In the genomic region with DNA sequence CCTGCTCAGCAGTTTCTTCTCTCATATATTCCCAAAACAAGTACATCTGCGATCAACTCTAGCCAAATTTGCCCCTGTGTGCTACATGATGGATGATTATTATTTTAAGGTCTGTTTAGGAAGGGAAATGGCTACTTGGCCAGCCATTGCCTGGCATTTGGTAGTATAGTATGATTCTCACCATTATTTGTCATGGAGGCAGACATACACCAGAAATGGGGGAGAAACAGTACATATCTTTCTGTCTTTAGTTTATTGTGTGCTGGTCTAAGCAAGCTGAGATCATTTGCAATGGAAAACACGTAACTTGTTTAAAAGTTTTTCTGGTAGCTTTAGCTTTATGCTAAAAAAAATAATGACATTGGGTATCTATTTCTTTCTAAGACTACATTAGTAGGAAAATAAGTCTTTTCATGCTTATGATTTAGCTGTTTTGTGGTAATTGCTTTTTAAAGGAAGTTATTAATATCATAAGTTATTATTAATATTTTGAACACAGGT, we compare ENCODE assay signal across 15 cellular contexts. TPM values are rescaled to one million over a fixed set of nuclear protein-coding genes. Genes with fewer than 3 reads are reported as not detected.
DNase-seq lines count a peak whose midpoint lies in the region; ATAC-seq and TF ChIP-seq lines count a peak whose summit lies in the region.
"Had no signal": no experiment of that assay in that cellular context is flagged by ENCODE, and none has a peak within 500 bp of the region (broad histone marks: within the 10 kb centered on the region; RNA-seq: fewer than 3 reads in every experiment).

No MANE protein-coding gene starts in this region.

- H3K27me3 ChIP-seq in Panc1 (ENCODE audit: control insufficient read depth, insufficient read depth, low read length) = no peaks in the 10 kb centered on the region
- H3K27me3 ChIP-seq: BLaER1 had no signal

- H3K27ac Mint-ChIP-seq in activated T-cell treated with anti-CD3 and anti-CD28 coated beads, Interleukin-2, amount 50 U/mL, for 24 hours = peak overlapping the region; percentile 48
- peak overlapping the region; percentile 77; the same call in 1 of the 2 replicates for H3K27ac Mint-ChIP-seq in HFFc6

- H3K4me3 Mint-ChIP-seq in activated T-cell treated with anti-CD3 and anti-CD28 coated beads, Interleukin-2, amount 50 U/mL, for 24 hours = no peak overlapping the region
- H3K4me3 Mint-ChIP-seq in HFFc6 = peak overlapping the region; percentile 34; the same call in 1 of the 2 replicates
- H3K4me3 Mint-ChIP-seq: CD8-positive, alpha-beta memory T cell; H9 had no signal

- no peaks in the 10 kb centered on the region for H3K4me1 Mint-ChIP-seq in activated T-cell treated with anti-CD3 and anti-CD28 coated beads, Interleukin-2, amount 50 U/mL, for 24 hours (ENCODE audit: low read depth)
- peaks cover 72% of the 10 kb centered on the region for H3K4me1 Mint-ChIP-seq in HFFc6 (ENCODE audit: low read depth)
- H3K4me1 Mint-ChIP-seq: CD8-positive, alpha-beta memory T cell had no signal

- H3K4me3 ChIP-seq in Panc1 (ENCODE audit: low read depth in 2 of 2, low read length in 2 of 2) = no peak overlapping the region
- H3K4me3 ChIP-seq: BLaER1 had no signal

- ATAC-seq in Panc1 = no peak
- no peak for ATAC-seq in HG02623 (IDR thresholded peaks at IDR 0.05; ENCODE audit: unreplicated experiment)

- in situ Hi-C loops in Panc1 (cut with HindIII; ENCODE audit: low pct_unique_long_range_greater_than_20kb, low sequenced_read_pairs) = no loop called here

- H3K36me3 ChIP-seq in Panc1 (ENCODE audit: control insufficient read depth, insufficient read depth, low read length) = peaks cover 48% of the 10 kb centered on the region

- intact Hi-C loops in Panc1 (cut with micrococcal nuclease; ENCODE audit: unreplicated experiment) = no loop called here

- no peaks in the 10 kb centered on the region for H3K9me3 Mint-ChIP-seq in activated T-cell treated with anti-CD3 and anti-CD28 coated beads, Interleukin-2, amount 50 U/mL, for 24 hours
- H3K9me3 Mint-ChIP-seq in HFFc6 = no peaks in the 10 kb centered on the region; the same call in 1 of the 2 replicates
- H3K9me3 Mint-ChIP-seq: CD8-positive, alpha-beta memory T cell; H9 had no signal

- no peak overlapping the region for H3K27ac ChIP-seq in Panc1 (ENCODE audit: low read length)
- H3K27ac ChIP-seq: 22Rv1, BLaER1 had no signal

- no peaks in the 10 kb centered on the region for H3K27me3 Mint-ChIP-seq in activated T-cell treated with anti-CD3 and anti-CD28 coated beads, Interleukin-2, amount 50 U/mL, for 24 hours
- H3K27me3 Mint-ChIP-seq in HFFc6 (ENCODE audit: insufficient read depth) = peaks cover 51% of the 10 kb centered on the region
- H3K27me3 Mint-ChIP-seq: CD8-positive, alpha-beta memory T cell had no signal

- CTCF ChIA-PET in Panc1 (lab: Charles Lee) = no interaction called here
- CTCF ChIA-PET in HEK293T (lab: Yijun Ruan, JAX) = no interaction called here

- BruUV-seq in Panc1 (replicated peaks; lab: Mats Ljungman, UMichigan) = TSS peak; percentile 55

- no peak for DNase-seq in activated T-cell treated with anti-CD3 and anti-CD28 coated beads, Interleukin-2, amount 50 U/mL, for 24 hours
- no peak for DNase-seq in activated T-cell treated with anti-CD3 and anti-CD28 coated beads, Interleukin-2, amount 50 U/mL, for 48 hours
- DNase-seq in HFFc6 (no peak), Panc1 (ENCODE audit: low read depth, low spot score) (no peak), cerebellar cortex (ENCODE audit: low spot score) (no peak), HEK293T (ENCODE audit: extremely low spot score) (no peak), islet precursor cell (no peak)
- DNase-seq: AML-193; CD8-positive, alpha-beta memory T cell; DMS 273 treated with DMSO at 0.1 percent for 48 hours; GOT3 had no signal

- POLR2A ChIA-PET in Panc1 (lab: Charles Lee) (no interaction called here), HEK293T (lab: Yijun Ruan, JAX) (no interaction called here)

- H3K9me3 ChIP-seq in Panc1 (ENCODE audit: control insufficient read depth, insufficient read depth, low read depth, low read length) = no peaks in the 10 kb centered on the region
- H3K9me3 ChIP-seq: BLaER1 had no signal

- H3K36me3 Mint-ChIP-seq in activated T-cell treated with anti-CD3 and anti-CD28 coated beads, Interleukin-2, amount 50 U/mL, for 24 hours (ENCODE audit: low read depth) = peaks cover 86% of the 10 kb centered on the region
- peaks cover 66% of the 10 kb centered on the region for H3K36me3 Mint-ChIP-seq in HFFc6 (ENCODE audit: low read depth)

- TF ChIP-seq CTCF in HFFc6 (IDR thresholded peaks at IDR 0.05) = no peak
- TF ChIP-seq CTCF in Panc1 (IDR thresholded peaks at IDR 0.05) = no peak

- peaks cover 19% of the 10 kb centered on the region; the same call in 1 of the 2 replicates for H3K4me1 ChIP-seq in Panc1 (ENCODE audit: control insufficient read depth, insufficient read depth, low read length)
- H3K4me1 ChIP-seq: BLaER1 had no signal

TF ChIP-seq in HEK293T, 16 proteins besides CTCF, POLR2A, EP300 and RAD21:
- TF ChIP-seq SP1 (IDR thresholded peaks at IDR 0.05) (no peak), HDGF (IDR thresholded peaks at IDR 0.05; ENCODE audit: borderline replicate concordance) (no peak), BHLHE40 (IDR thresholded peaks at IDR 0.05; ENCODE audit: borderline replicate concordance) (no peak), ELF4 (IDR thresholded peaks at IDR 0.05) (no peak), FOXK2 (IDR thresholded peaks at IDR 0.05) (no peak), FOXA1 (IDR thresholded peaks at IDR 0.05) (no peak), LEF1 (IDR thresholded peaks at IDR 0.05; ENCODE audit: borderline replicate concordance) (no peak), L3MBTL2 (conservative IDR thresholded peaks at IDR 0.05) (no peak), TARDBP (IDR thresholded peaks at IDR 0.05) (no peak)
- TF ChIP-seq, protein P1, sequence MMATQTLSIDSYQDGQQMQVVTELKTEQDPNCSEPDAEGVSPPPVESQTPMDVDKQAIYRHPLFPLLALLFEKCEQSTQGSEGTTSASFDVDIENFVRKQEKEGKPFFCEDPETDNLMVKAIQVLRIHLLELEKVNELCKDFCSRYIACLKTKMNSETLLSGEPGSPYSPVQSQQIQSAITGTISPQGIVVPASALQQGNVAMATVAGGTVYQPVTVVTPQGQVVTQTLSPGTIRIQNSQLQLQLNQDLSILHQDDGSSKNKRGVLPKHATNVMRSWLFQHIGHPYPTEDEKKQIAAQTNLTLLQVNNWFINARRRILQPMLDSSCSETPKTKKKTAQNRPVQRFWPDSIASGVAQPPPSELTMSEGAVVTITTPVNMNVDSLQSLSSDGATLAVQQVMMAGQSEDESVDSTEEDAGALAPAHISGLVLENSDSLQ (IDR thresholded peaks at IDR 0.05) = no peak

RNA-seq across cellular contexts. Expression of a gene that starts 45.5 kb away (rescaled TPM):
- 1 to 10 TPM; 2.2 to 4.4 (median 4.1) TPM for total RNA-seq in HFFc6 (2021; fragmentation: NEBNext Ultra II Directional; extraction: Animal tissue kit (Norgen Biotek cat#: 25700))
- total RNA-seq in Panc1 (2021; ENCODE audit: unreplicated experiment) = 18.5 TPM
- 12.6 TPM for polyA plus RNA-seq in Panc1 (2012; ENCODE audit: insufficient read length)
